13 cellular contexts compared by ENCODE assay signal in genomic region chr17:31834448-31834847, GRCh38. TPM values are rescaled to one million over a fixed set of nuclear protein-coding genes. Genes with fewer than 3 reads are reported as not detected.
DNase-seq lines count a peak whose midpoint lies in the region; ATAC-seq and TF ChIP-seq lines count a peak whose summit lies in the region.
"Had no signal": no experiment of that assay in that cellular context is flagged by ENCODE, and none has a peak within 500 bp of the region (broad histone marks: within the 10 kb centered on the region; RNA-seq: fewer than 3 reads in every experiment).

No MANE protein-coding gene starts in this region.

- TF ChIP-seq CTCF in activated CD8-positive, alpha-beta T cell treated with anti-CD3 and anti-CD28 coated beads for 36 hours (IDR thresholded peaks at IDR 0.05) = no peak
- TF ChIP-seq CTCF in HFFc6 (IDR thresholded peaks at IDR 0.05) = no peak

- DNase-seq in activated naive CD4-positive, alpha-beta T cell treated with anti-CD3 and anti-CD28 coated beads for 36 hours = peak; percentile 7
- no peak for DNase-seq in activated naive CD4-positive, alpha-beta T cell (lab: John Stamatoyannopoulos, UW)
- peak; percentile 76 to 82 for DNase-seq in Kasumi-1 (lab: John Stamatoyannopoulos, UW)
- DNase-seq in activated CD8-positive, alpha-beta T cell treated with anti-CD3 and anti-CD28 coated beads for 36 hours = peak; percentile 13
- DNase-seq in EL = no peak
- DNase-seq in HFFc6 = no peak
- DNase-seq in foreskin melanocyte = no peak
- DNase-seq: dermis blood vessel endothelial cell, DMS153, NCI-H2171, ovary, T-helper 9 cell had no signal

- H3K4me3 Mint-ChIP-seq in activated naive CD4-positive, alpha-beta T cell treated with anti-CD3 and anti-CD28 coated beads for 36 hours = no peak overlapping the region
- H3K4me3 Mint-ChIP-seq in activated CD8-positive, alpha-beta T cell treated with anti-CD3 and anti-CD28 coated beads for 36 hours = no peak overlapping the region
- no peak overlapping the region for H3K4me3 Mint-ChIP-seq in stimulated activated naive CD8-positive, alpha-beta T cell treated with anti-CD3 and anti-CD28 coated beads, Interleukin-15, Interleukin-2, amounts not matched to agents 100 ng/mL and 50 ng/mL, for 24 hours
- H3K4me3 Mint-ChIP-seq in HFFc6 = no peak overlapping the region

- H3K27ac Mint-ChIP-seq in activated naive CD4-positive, alpha-beta T cell treated with anti-CD3 and anti-CD28 coated beads for 36 hours = no peak overlapping the region
- H3K27ac Mint-ChIP-seq in activated CD8-positive, alpha-beta T cell treated with anti-CD3 and anti-CD28 coated beads for 36 hours = no peak overlapping the region
- peak overlapping the region; percentile 9 for H3K27ac Mint-ChIP-seq in stimulated activated naive CD8-positive, alpha-beta T cell treated with anti-CD3 and anti-CD28 coated beads, Interleukin-15, Interleukin-2, amounts not matched to agents 100 ng/mL and 50 ng/mL, for 24 hours
- H3K27ac Mint-ChIP-seq in HFFc6 = no peak overlapping the region

- no peaks in the 10 kb centered on the region for H3K9me3 Mint-ChIP-seq in activated naive CD4-positive, alpha-beta T cell treated with anti-CD3 and anti-CD28 coated beads for 36 hours
- no peaks in the 10 kb centered on the region for H3K9me3 Mint-ChIP-seq in activated CD8-positive, alpha-beta T cell treated with anti-CD3 and anti-CD28 coated beads for 36 hours
- H3K9me3 Mint-ChIP-seq in stimulated activated naive CD8-positive, alpha-beta T cell treated with anti-CD3 and anti-CD28 coated beads, Interleukin-15, Interleukin-2, amounts not matched to agents 100 ng/mL and 50 ng/mL, for 24 hours = no peaks in the 10 kb centered on the region
- peaks cover 9% of the 10 kb centered on the region; the same call in 1 of the 2 replicates for H3K9me3 Mint-ChIP-seq in HFFc6

- no peaks in the 10 kb centered on the region for H3K27me3 Mint-ChIP-seq in activated naive CD4-positive, alpha-beta T cell treated with anti-CD3 and anti-CD28 coated beads for 36 hours (ENCODE audit: low read depth)
- H3K27me3 Mint-ChIP-seq in activated CD8-positive, alpha-beta T cell treated with anti-CD3 and anti-CD28 coated beads for 36 hours = no peaks in the 10 kb centered on the region
- H3K27me3 Mint-ChIP-seq in stimulated activated naive CD8-positive, alpha-beta T cell treated with anti-CD3 and anti-CD28 coated beads, Interleukin-15, Interleukin-2, amounts not matched to agents 100 ng/mL and 50 ng/mL, for 24 hours = peaks cover 4% of the 10 kb centered on the region
- peaks cover 2% of the 10 kb centered on the region; the same call in 1 of the 2 replicates for H3K27me3 Mint-ChIP-seq in HFFc6 (ENCODE audit: insufficient read depth)

- no peaks in the 10 kb centered on the region for H3K36me3 Mint-ChIP-seq in activated naive CD4-positive, alpha-beta T cell treated with anti-CD3 and anti-CD28 coated beads for 36 hours (ENCODE audit: low read depth)
- H3K36me3 Mint-ChIP-seq in activated CD8-positive, alpha-beta T cell treated with anti-CD3 and anti-CD28 coated beads for 36 hours (ENCODE audit: low read depth) = no peaks in the 10 kb centered on the region
- no peaks in the 10 kb centered on the region for H3K36me3 Mint-ChIP-seq in stimulated activated naive CD8-positive, alpha-beta T cell treated with anti-CD3 and anti-CD28 coated beads, Interleukin-15, Interleukin-2, amounts not matched to agents 100 ng/mL and 50 ng/mL, for 24 hours (ENCODE audit: low read depth)
- H3K36me3 Mint-ChIP-seq in HFFc6 (ENCODE audit: low read depth) = peaks cover 10% of the 10 kb centered on the region

- POLR2A ChIA-PET in activated CD8-positive, alpha-beta T cell treated with anti-CD3 and anti-CD28 coated beads for 36 hours (lab: Charles Lee) = interaction anchor here (0.7 to 1.0 kb wide), 2 partner anchors 8 to 23 kb away, joined by 3 read pairs; no protein-coding TSS in a partner anchor

- CTCF ChIA-PET in activated naive CD4-positive, alpha-beta T cell treated with anti-CD3 and anti-CD28 coated beads for 36 hours (lab: Charles Lee) = interaction anchor here (0.7 kb wide), 1 partner anchor 72 kb away, joined by 3 read pairs; no protein-coding TSS in a partner anchor
- CTCF ChIA-PET in activated CD8-positive, alpha-beta T cell treated with anti-CD3 and anti-CD28 coated beads for 36 hours (lab: Charles Lee) = interaction anchor here (3.2 kb wide), 1 partner anchor 8 kb away, joined by 23 read pairs; no protein-coding TSS in a partner anchor

- intact Hi-C loops in activated naive CD4-positive, alpha-beta T cell treated with anti-CD3 and anti-CD28 coated beads for 36 hours (cut with micrococcal nuclease) = no loop called here
- intact Hi-C loops in activated CD8-positive, alpha-beta T cell treated with anti-CD3 and anti-CD28 coated beads for 36 hours (cut with micrococcal nuclease) = no loop called here

- peak; percentile 30 for ATAC-seq in activated CD8-positive, alpha-beta T cell treated with anti-CD3 and anti-CD28 coated beads for 36 hours

- H3K4me1 Mint-ChIP-seq in activated naive CD4-positive, alpha-beta T cell treated with anti-CD3 and anti-CD28 coated beads for 36 hours (ENCODE audit: low read depth) = peaks cover 4% of the 10 kb centered on the region
- H3K4me1 Mint-ChIP-seq in activated CD8-positive, alpha-beta T cell treated with anti-CD3 and anti-CD28 coated beads for 36 hours (ENCODE audit: low read depth) = peaks cover 7% of the 10 kb centered on the region
- H3K4me1 Mint-ChIP-seq in stimulated activated naive CD8-positive, alpha-beta T cell treated with anti-CD3 and anti-CD28 coated beads, Interleukin-15, Interleukin-2, amounts not matched to agents 100 ng/mL and 50 ng/mL, for 24 hours (ENCODE audit: low read depth) = peaks cover 5% of the 10 kb centered on the region
- peaks cover 20% of the 10 kb centered on the region for H3K4me1 Mint-ChIP-seq in HFFc6 (ENCODE audit: low read depth)

RNA-seq across cellular contexts. Expression of gene COPRS, which starts 24.6 kb away (rescaled TPM):
- 10 to 100 TPM; 34.4 to 37.6 TPM for total RNA-seq in activated naive CD4-positive, alpha-beta T cell treated with anti-CD3 and anti-CD28 coated beads for 36 hours
- 10 to 100 TPM; 57.5 to 57.6 TPM for total RNA-seq in activated CD8-positive, alpha-beta T cell treated with anti-CD3 and anti-CD28 coated beads for 36 hours
- 100 to 1,000 TPM; 109 to 125 (median 117) TPM for total RNA-seq in HFFc6 (2021; fragmentation: NEBNext Ultra II Directional; extraction: Animal tissue kit (Norgen Biotek cat#: 25700))

Comparison
In these comparisons a context has a peak if more than half of its experiments do, and no peak if none do; other contexts are left out.
1. DNase-seq: peak in activated naive CD4-positive, alpha-beta T cell treated with anti-CD3 and anti-CD28 coated beads for 36 hours (single experiment), Kasumi-1 (2 of 2) and activated CD8-positive, alpha-beta T cell treated with anti-CD3 and anti-CD28 coated beads for 36 hours (single experiment); none in activated naive CD4-positive, alpha-beta T cell (0 of 4), EL (single experiment), HFFc6 (single experiment) and foreskin melanocyte (single experiment).